8 cellular contexts compared by ENCODE assay signal in genomic region chr19:48362716-48363499, GRCh38. TPM values are rescaled to one million over a fixed set of nuclear protein-coding genes. Genes with fewer than 3 reads are reported as not detected.
DNase-seq lines count a peak whose midpoint lies in the region; ATAC-seq, FAIRE-seq and TF ChIP-seq lines count a peak whose summit lies in the region.

No MANE protein-coding gene starts in this region.

- H3F3A ChIP-seq in PC-3 (ENCODE audit: low read length, unreplicated experiment), result no peaks in the 10 kb centered on the region

- TF ChIP-seq EP300 in Ishikawa (IDR thresholded peaks at IDR 0.05; ENCODE audit: borderline replicate concordance), result no peak

- POLR2A ChIA-PET in PC-3 (lab: Charles Lee; ENCODE audit: unreplicated experiment), result interaction anchor here (1.1 kb wide), 1 partner anchor 130 kb away, joined by 6 read pairs; no protein-coding TSS in a partner anchor

- H3K9ac ChIP-seq in PC-3 (ENCODE audit: low read length), result peak overlapping the region; percentile 81

- no peak for FAIRE-seq in D721Med (lab: Jason Lieb, UNC)

- TF ChIP-seq RAD21 in Ishikawa (IDR thresholded peaks at IDR 0.05; ENCODE audit: low read depth), result no peak

- peak overlapping the region; percentile 42 for H3K27ac ChIP-seq in PC-3 (ENCODE audit: low read length)

- CTCF ChIA-PET in PC-3 (lab: Charles Lee), result interaction anchor here (0.5 to 2.5 kb wide), 3 partner anchors 10 to 28 kb away, joined by 4 to 17 read pairs (median 8); partner anchors contain the start of gene KDELR1

- H3K4me1 Mint-ChIP-seq in activated T-cell treated with anti-CD3 and anti-CD28 coated beads, Interleukin-2, amount 50 U/mL, for 24 hours (ENCODE audit: low read depth), result peaks cover 19% of the 10 kb centered on the region

- H3K4me3 ChIP-seq in PC-3 (ENCODE audit: low read length) (peak overlapping the region; percentile 66), epithelial cell of proximal tubule (ENCODE audit: low read depth, low read length) (peak overlapping the region; percentile 83), mucosa of descending colon (peak overlapping the region; percentile 28)

- H3K9me2 ChIP-seq in PC-3 (replicated peaks; ENCODE audit: low read length), result no peaks in the 10 kb centered on the region

- TF ChIP-seq CTCF in D721Med (IDR thresholded peaks at IDR 0.05; ENCODE audit: insufficient read depth, missing control alignments) (no peak), PC-3 (conservative IDR thresholded peaks at IDR 0.05; ENCODE audit: low read depth, low read length) (no peak), epithelial cell of proximal tubule (conservative IDR thresholded peaks at IDR 0.05; ENCODE audit: low read depth, low read length) (no peak), mucosa of descending colon (IDR thresholded peaks at IDR 0.05) (no peak)

- ATAC-seq in GM21529 (IDR thresholded peaks at IDR 0.05; ENCODE audit: unreplicated experiment) (peak; percentile 47), PC-3 (peak; percentile 92), mucosa of descending colon (peak; percentile 84)

- intact Hi-C loops in PC-3 (cut with micrococcal nuclease) (no loop called here), mucosa of descending colon (cut with DNase I, micrococcal nuclease) (no loop called here)

- H3K9me3 Mint-ChIP-seq in activated T-cell treated with anti-CD3 and anti-CD28 coated beads, Interleukin-2, amount 50 U/mL, for 24 hours, result no peaks in the 10 kb centered on the region

- H3K9me3 ChIP-seq in PC-3 (ENCODE audit: low read length) (no peaks in the 10 kb centered on the region), mucosa of descending colon (no peaks in the 10 kb centered on the region)

- H3K4me1 ChIP-seq in PC-3 (ENCODE audit: insufficient read depth, low read length) (peaks cover 5% of the 10 kb centered on the region; the same call in 1 of the 2 replicates), mucosa of descending colon (ENCODE audit: low read depth) (peaks cover 3% of the 10 kb centered on the region)

- H3K27me3 ChIP-seq in PC-3 (ENCODE audit: low read length), result no peaks in the 10 kb centered on the region

- H3K36me3 Mint-ChIP-seq in activated T-cell treated with anti-CD3 and anti-CD28 coated beads, Interleukin-2, amount 50 U/mL, for 24 hours (ENCODE audit: low read depth), result peaks cover 22% of the 10 kb centered on the region

- H3K27ac Mint-ChIP-seq in activated T-cell treated with anti-CD3 and anti-CD28 coated beads, Interleukin-2, amount 50 U/mL, for 24 hours, result peak overlapping the region; percentile 98

- peak overlapping the region; percentile 86 for H3K4me3 Mint-ChIP-seq in activated T-cell treated with anti-CD3 and anti-CD28 coated beads, Interleukin-2, amount 50 U/mL, for 24 hours

- BruUV-seq in PC-3 (replicated peaks; lab: Mats Ljungman, UMichigan), result no TSS peak

- peak overlapping the region; percentile 95 for H3K4me2 ChIP-seq in PC-3 (ENCODE audit: low read length)

- H2AFZ ChIP-seq in PC-3 (ENCODE audit: low read length), result peak overlapping the region; percentile 82

- no peaks in the 10 kb centered on the region for H3K36me3 ChIP-seq in PC-3 (ENCODE audit: low read depth, low read length)
- no peaks in the 10 kb centered on the region for H3K36me3 ChIP-seq in mucosa of descending colon (ENCODE audit: low read depth)

- H3K27me3 Mint-ChIP-seq in activated T-cell treated with anti-CD3 and anti-CD28 coated beads, Interleukin-2, amount 50 U/mL, for 24 hours, result no peaks in the 10 kb centered on the region

- H4K20me1 ChIP-seq in PC-3 (ENCODE audit: low read length), result no peaks in the 10 kb centered on the region

- H3K79me2 ChIP-seq in PC-3 (ENCODE audit: low read length), result no peaks in the 10 kb centered on the region

- peak; percentile 74 for DNase-seq in D721Med (ENCODE audit: insufficient read length, low spot score)
- peak; percentile 94 for DNase-seq in PC-3
- DNase-seq in activated T-cell treated with anti-CD3 and anti-CD28 coated beads, Interleukin-2, amount 50 U/mL, for 24 hours, result peak; percentile 89
- peak; percentile 41 for DNase-seq in epithelial cell of proximal tubule (ENCODE audit: low read depth)
- DNase-seq in mucosa of descending colon, result peak; percentile 96 to 98 (median 96)
- peak; percentile 56 to 77 for DNase-seq in stimulated activated CD8-positive, alpha-beta memory T cell treated with anti-CD3 and anti-CD28 coated beads, Interleukin-4, amount 100 ng/mL, for 1 hour (ENCODE audit: low read depth in 2 of 2, low spot score in 1 of 2)

TF ChIP-seq in Ishikawa, 13 proteins besides CTCF, POLR2A, EP300 and RAD21:
- TF ChIP-seq ZBTB7A (IDR thresholded peaks at IDR 0.05; ENCODE audit: low read depth) (peak; percentile 96), TEAD4 (IDR thresholded peaks at IDR 0.05) (peak; percentile 77), EGR1 (IDR thresholded peaks at IDR 0.05) (no peak), NFIC (IDR thresholded peaks at IDR 0.05) (no peak), YY1 (IDR thresholded peaks at IDR 0.05; ENCODE audit: low read depth) (no peak)
- TF ChIP-seq, protein P1, sequence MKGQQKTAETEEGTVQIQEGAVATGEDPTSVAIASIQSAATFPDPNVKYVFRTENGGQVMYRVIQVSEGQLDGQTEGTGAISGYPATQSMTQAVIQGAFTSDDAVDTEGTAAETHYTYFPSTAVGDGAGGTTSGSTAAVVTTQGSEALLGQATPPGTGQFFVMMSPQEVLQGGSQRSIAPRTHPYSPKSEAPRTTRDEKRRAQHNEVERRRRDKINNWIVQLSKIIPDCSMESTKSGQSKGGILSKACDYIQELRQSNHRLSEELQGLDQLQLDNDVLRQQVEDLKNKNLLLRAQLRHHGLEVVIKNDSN (IDR thresholded peaks at IDR 0.05), result no peak

RNA-seq across cellular contexts. Expression of gene TMEM143, which starts 0.8 kb away (rescaled TPM):
- total RNA-seq in PC-3 (2014; rRNA removed) (1.3 and 7.1 TPM in 2 replicates), epithelial cell of proximal tubule (3.8 and 5.4 TPM in 2 replicates), mucosa of descending colon (10 to 100 TPM; 13.2 to 14.5 (median 13.6) TPM)

RNA-seq across cellular contexts. Expression of gene SYNGR4, which starts 1.3 kb away (rescaled TPM):
- total RNA-seq in PC-3 (2014; rRNA removed) (not detected in 2 replicates), epithelial cell of proximal tubule (not detected in 2 replicates), mucosa of descending colon (under 1 TPM in 1 of 3 donors, not detected in 2; 0.41 TPM)

RNA-seq across cellular contexts. Expression of gene KDELR1, which starts 28.4 kb away (rescaled TPM):
- total RNA-seq in PC-3 (2014; rRNA removed) (90.2 and 101 TPM in 2 replicates), epithelial cell of proximal tubule (144 TPM in 2 replicates), mucosa of descending colon (100 to 1,000 TPM; 144 to 214 (median 200) TPM)

RNA-seq across cellular contexts. Expression of gene GRIN2D, which starts 30.6 kb away (rescaled TPM):
- 0.51 and 1.0 TPM in 2 replicates for total RNA-seq in PC-3 (2014; rRNA removed)
- 0.14 and 0.98 TPM in 2 replicates for total RNA-seq in epithelial cell of proximal tubule
- under 1 TPM; 0.26 to 0.46 (median 0.35) TPM for total RNA-seq in mucosa of descending colon

RNA-seq across cellular contexts. Expression of gene EMP3, which starts 37.6 kb away (rescaled TPM):
- total RNA-seq in PC-3 (2014; rRNA removed), result 31.9 and 38.1 TPM in 2 replicates
- total RNA-seq in epithelial cell of proximal tubule, result 23.1 and 96.8 TPM in 2 replicates
- total RNA-seq in mucosa of descending colon, result 100 to 1,000 TPM in 1 of 3 donors, 10 to 100 TPM in 2; 10.3 to 109 (median 36.2) TPM

Comparison
In these comparisons a context has a peak if more than half of its experiments do, and no peak if none do; other contexts are left out.
1. Peak in every context shown above with its lines: DNase-seq, ATAC-seq, H3K4me3 ChIP-seq and H3K27ac ChIP-seq.
2. DNase-seq: peak in every context shown above with its lines; median percentile 96 in mucosa of descending colon; 94 in PC-3; 89 in activated T-cell treated with anti-CD3 and anti-CD28 coated beads, Interleukin-2, amount 50 U/mL, for 24 hours; 74 in D721Med; 66 in stimulated activated CD8-positive, alpha-beta memory T cell treated with anti-CD3 and anti-CD28 coated beads, Interleukin-4, amount 100 ng/mL, for 1 hour; 41 in epithelial cell of proximal tubule.
3. H3K4me3 ChIP-seq: peak in every context shown above with its lines; median percentile 83 in epithelial cell of proximal tubule; 66 in PC-3; 28 in mucosa of descending colon.